1 cellular context compared by ENCODE assay signal in genomic region chr15:63800245-63800644, GRCh38.
TF ChIP-seq lines count a peak whose summit lies in the region.

No MANE protein-coding gene starts in this region.

TF ChIP-seq in WTC11, 78 proteins besides CTCF, POLR2A, EP300 and RAD21 (continued from another document):
- no peak for TF ChIP-seq ARID4B (CRISPR knock-in tag; IDR thresholded peaks at IDR 0.05; ENCODE audit: borderline replicate concordance)
- no peak for TF ChIP-seq GTF2I (CRISPR knock-in tag; conservative IDR thresholded peaks at IDR 0.05)
- TF ChIP-seq ZNF281 (CRISPR knock-in tag; IDR thresholded peaks at IDR 0.05) = no peak
- TF ChIP-seq OVOL2 (CRISPR knock-in tag; IDR thresholded peaks at IDR 0.05; ENCODE audit: borderline replicate concordance) = no peak
- no peak for TF ChIP-seq NFE2L1 (CRISPR knock-in tag; IDR thresholded peaks at IDR 0.05)
- TF ChIP-seq ZNF138 (CRISPR knock-in tag; conservative IDR thresholded peaks at IDR 0.05) = no peak
- no peak for TF ChIP-seq ESRRA (CRISPR knock-in tag; IDR thresholded peaks at IDR 0.05; ENCODE audit: borderline replicate concordance)
- no peak for TF ChIP-seq ZNF232 (CRISPR knock-in tag; IDR thresholded peaks at IDR 0.05)
